Comparison of ENCODE assay signal across 17 cellular contexts in the genomic region with DNA sequence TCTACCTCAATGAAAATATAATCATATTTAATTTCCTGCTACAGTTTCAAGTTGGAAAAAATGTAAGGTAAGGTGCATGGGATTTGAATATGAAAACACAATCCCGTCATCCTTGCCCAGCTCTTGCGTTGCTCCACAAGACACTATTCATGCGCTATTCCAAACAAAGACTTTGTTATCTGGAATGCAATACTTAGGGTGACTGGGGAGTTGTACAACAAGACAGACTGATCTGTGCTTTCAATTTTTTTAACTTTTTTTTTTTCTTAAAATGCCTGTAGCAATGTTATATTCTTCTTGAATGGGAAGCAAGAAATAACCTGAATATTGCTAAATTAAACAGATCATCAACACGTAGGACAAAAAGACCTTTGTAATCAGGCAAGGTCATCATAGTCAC.
"Had no signal": no experiment of that assay in that cellular context is flagged by ENCODE, and none has a peak within 500 bp of the region (broad histone marks: within the 10 kb centered on the region; RNA-seq: fewer than 3 reads in every experiment).

No MANE protein-coding gene starts in this region.

- H3K27me3 ChIP-seq: esophagus squamous epithelium, hepatocyte, suprapubic skin, thyroid gland had no signal

- H3K36me3 ChIP-seq: esophagus squamous epithelium, suprapubic skin, thyroid gland had no signal

- H3K4me2 ChIP-seq: hepatocyte, smooth muscle cell had no signal

- H3K9ac ChIP-seq: parathyroid adenoma had no signal

- H3K36me3 Mint-ChIP-seq: naive thymus-derived CD8-positive, alpha-beta T cell had no signal

- H3K27ac Mint-ChIP-seq: dendritic cell treated with granulocyte-macrophage colony-stimulating factor and Interleukin-4, amounts not matched to agents 40 ng/mL and 50 ng/mL, for 4 days; naive thymus-derived CD8-positive, alpha-beta T cell; type B pancreatic cell had no signal

- H3K4me3 Mint-ChIP-seq: dendritic cell treated with granulocyte-macrophage colony-stimulating factor and Interleukin-4, amounts not matched to agents 40 ng/mL and 50 ng/mL, for 4 days; naive thymus-derived CD8-positive, alpha-beta T cell; type B pancreatic cell had no signal

- DNase-seq: cerebellar nuclear complex; esophagus squamous epithelium; foreskin fibroblast; left colon; mucosa of descending colon; naive thymus-derived CD8-positive, alpha-beta T cell; occipital lobe; right cardiac atrium; stimulated activated CD4-positive, alpha-beta T cell treated with anti-CD3 and anti-CD28 coated beads, Interleukin-2, amount 100 ng/mL, for 48 hours; stimulated activated naive CD4-positive, alpha-beta T cell treated with Interleukin-2 at 50 U/mL for 16 hours; thyroid gland had no signal

- H3K9me3 ChIP-seq: esophagus squamous epithelium, mucosa of descending colon, suprapubic skin, thyroid gland had no signal

- ATAC-seq: left colon; mucosa of descending colon; naive thymus-derived CD8-positive, alpha-beta T cell had no signal

- H3K27ac ChIP-seq: hepatocyte, suprapubic skin, thyroid gland had no signal

- H3K4me3 ChIP-seq: esophagus squamous epithelium, hepatocyte, mucosa of descending colon, smooth muscle cell, suprapubic skin, thyroid gland had no signal

- H3K27me3 Mint-ChIP-seq: dendritic cell treated with granulocyte-macrophage colony-stimulating factor and Interleukin-4, amounts not matched to agents 40 ng/mL and 50 ng/mL, for 4 days; type B pancreatic cell had no signal

- H2AFZ ChIP-seq: hepatocyte, parathyroid adenoma had no signal

- H3K4me1 Mint-ChIP-seq: naive thymus-derived CD8-positive, alpha-beta T cell had no signal
